32 cellular contexts compared by ENCODE assay signal in the genomic region with DNA sequence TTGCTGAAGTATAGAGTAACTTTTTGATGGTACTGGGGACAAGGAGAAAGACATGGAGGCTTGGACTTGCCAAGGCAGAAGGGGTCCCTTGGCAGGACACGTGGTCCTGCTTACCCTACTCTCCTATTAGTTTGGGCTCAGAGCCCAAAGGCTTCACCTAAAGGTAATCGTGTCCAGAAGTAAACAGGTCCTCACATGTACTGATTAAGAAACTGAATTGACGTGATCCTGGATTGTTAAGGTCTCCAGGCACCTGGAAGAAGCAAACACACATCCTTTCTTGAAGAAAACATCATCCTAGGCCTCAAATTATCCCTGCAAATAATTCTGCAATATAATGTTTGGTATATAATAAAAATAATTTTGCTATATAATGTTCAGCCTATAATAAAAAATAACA.
"Had no signal": no experiment of that assay in that cellular context is flagged by ENCODE, and none has a peak within 500 bp of the region (broad histone marks: within the 10 kb centered on the region; RNA-seq: fewer than 3 reads in every experiment).

No MANE protein-coding gene starts in this region.

- H3K27me3 Mint-ChIP-seq: activated CD4-positive, alpha-beta T cell treated with anti-CD3 and anti-CD28 coated beads for 36 hours; activated CD4-positive, alpha-beta T cell treated with anti-CD3 and anti-CD28 coated beads, Interleukin-2, amount 10 ng/mL, durations not matched to agents 7 days and 5 days; activated naive CD4-positive, alpha-beta T cell treated with anti-CD3 and anti-CD28 coated beads, Interleukin-2, amount 10 ng/mL, durations not matched to agents 7 days and 5 days; activated naive CD8-positive, alpha-beta T cell; activated naive CD8-positive, alpha-beta T cell treated with anti-CD3 and anti-CD28 coated beads, Interleukin-2, amount 50 U/mL, for 24 hours; brain had no signal

- ATAC-seq: activated CD4-positive, alpha-beta T cell treated with anti-CD3 and anti-CD28 coated beads for 36 hours; activated CD4-positive, CD25-positive, alpha-beta regulatory T cell treated with anti-CD3 and anti-CD28 coated beads, Interleukin-2, amount 50 U/mL, for 24 hours; activated naive CD8-positive, alpha-beta T cell treated with anti-CD3 and anti-CD28 coated beads, Interleukin-2, amount 50 U/mL, for 24 hours; PC-3 had no signal

- H3K27ac ChIP-seq: cardiac muscle cell, Peyer's patch, SJSA1 had no signal

- H3K36me3 ChIP-seq: Peyer's patch, SJSA1 had no signal

- H3K4me1 Mint-ChIP-seq: activated CD4-positive, alpha-beta T cell treated with anti-CD3 and anti-CD28 coated beads for 36 hours; activated CD4-positive, alpha-beta T cell treated with anti-CD3 and anti-CD28 coated beads, Interleukin-2, amount 10 ng/mL, durations not matched to agents 7 days and 5 days; activated naive CD4-positive, alpha-beta T cell treated with anti-CD3 and anti-CD28 coated beads, Interleukin-2, amount 10 ng/mL, durations not matched to agents 7 days and 5 days had no signal

- H3K9ac ChIP-seq: SK-N-SH had no signal

- H3K27ac Mint-ChIP-seq: activated CD4-positive, alpha-beta T cell treated with anti-CD3 and anti-CD28 coated beads for 36 hours; activated CD4-positive, alpha-beta T cell treated with anti-CD3 and anti-CD28 coated beads, Interleukin-2, amount 10 ng/mL, durations not matched to agents 7 days and 5 days; activated naive CD4-positive, alpha-beta T cell treated with anti-CD3 and anti-CD28 coated beads, Interleukin-2, amount 10 ng/mL, durations not matched to agents 7 days and 5 days; activated naive CD8-positive, alpha-beta T cell; activated naive CD8-positive, alpha-beta T cell treated with anti-CD3 and anti-CD28 coated beads, Interleukin-2, amount 50 U/mL, for 24 hours; brain; T-helper 1 cell treated with Interleukin-12 subunit alpha and Interleukin-12 subunit beta and Interleukin-4 antibody, amounts not matched to agents 30 μg/mL and 1 μg/mL, for 36 hours; T-helper 2 cell treated with Interferon-gamma antibody and Interleukin-4, amounts not matched to agents 5 μg/mL and 100 μg/mL, for 36 hours had no signal

- H3K4me1 ChIP-seq: Peyer's patch had no signal

- H3K4me3 Mint-ChIP-seq: activated CD4-positive, alpha-beta T cell treated with anti-CD3 and anti-CD28 coated beads for 36 hours; activated CD4-positive, alpha-beta T cell treated with anti-CD3 and anti-CD28 coated beads, Interleukin-2, amount 10 ng/mL, durations not matched to agents 7 days and 5 days; activated naive CD4-positive, alpha-beta T cell treated with anti-CD3 and anti-CD28 coated beads, Interleukin-2, amount 10 ng/mL, durations not matched to agents 7 days and 5 days; activated naive CD8-positive, alpha-beta T cell; activated naive CD8-positive, alpha-beta T cell treated with anti-CD3 and anti-CD28 coated beads, Interleukin-2, amount 50 U/mL, for 24 hours; brain; T-helper 1 cell treated with Interleukin-12 subunit alpha and Interleukin-12 subunit beta and Interleukin-4 antibody, amounts not matched to agents 30 μg/mL and 1 μg/mL, for 36 hours; T-helper 2 cell treated with Interferon-gamma antibody and Interleukin-4, amounts not matched to agents 5 μg/mL and 100 μg/mL, for 36 hours had no signal

- DNase-seq: activated CD4-positive, alpha-beta T cell treated with anti-CD3 and anti-CD28 coated beads for 36 hours; activated CD4-positive, alpha-beta T cell treated with anti-CD3 and anti-CD28 coated beads, Interleukin-2, amount 10 ng/mL, durations not matched to agents 7 days and 5 days; activated CD4-positive, alpha-beta T cell treated with anti-CD3 and anti-CD28 coated beads, Interleukin-2, amount 50 U/mL, for 48 hours; activated CD8-positive, alpha-beta memory T cell treated with anti-CD3 and anti-CD28 coated beads, Interleukin-2, amount 50 U/mL, for 4 hours; activated effector memory CD4-positive, alpha-beta T cell treated with Interleukin-2 at 50 U/mL for 16 hours; activated naive CD4-positive, alpha-beta T cell treated with anti-CD3 and anti-CD28 coated beads, Interleukin-2, amount 10 ng/mL, durations not matched to agents 7 days and 5 days; activated naive CD8-positive, alpha-beta T cell treated with anti-CD3 and anti-CD28 coated beads, Interleukin-2, amount 50 U/mL, for 24 hours; activated T-cell treated with anti-CD3 and anti-CD28 coated beads, Interleukin-2, amount 50 U/mL, for 48 hours; anterior cingulate cortex; Kasumi-1; KBM-7; MM.1S; MV-4-11; NCI-H1092; NCI-H1436 treated with DMSO at 0.1 percent for 48 hours; NCI-H1694 treated with DMSO at 0.1 percent for 48 hours; NCI-H2029; NCI-H345; NCI-H524 treated with DMSO at 0.1 percent for 48 hours; NK-92 treated with Interleukin-12 subunit alpha and Interleukin-12 subunit beta, amount 100 ng/mL, for 24 hours; PC-3; Peyer's patch; RPMI8226; SHP77; SK-N-SH had no signal

- H3K9me3 Mint-ChIP-seq: activated CD4-positive, alpha-beta T cell treated with anti-CD3 and anti-CD28 coated beads, Interleukin-2, amount 10 ng/mL, durations not matched to agents 7 days and 5 days; activated naive CD4-positive, alpha-beta T cell treated with anti-CD3 and anti-CD28 coated beads, Interleukin-2, amount 10 ng/mL, durations not matched to agents 7 days and 5 days; activated naive CD8-positive, alpha-beta T cell treated with anti-CD3 and anti-CD28 coated beads, Interleukin-2, amount 50 U/mL, for 24 hours; brain; T-helper 1 cell treated with Interleukin-12 subunit alpha and Interleukin-12 subunit beta and Interleukin-4 antibody, amounts not matched to agents 30 μg/mL and 1 μg/mL, for 36 hours; T-helper 2 cell treated with Interferon-gamma antibody and Interleukin-4, amounts not matched to agents 5 μg/mL and 100 μg/mL, for 36 hours had no signal

- H3K4me3 ChIP-seq: cardiac muscle cell, Peyer's patch, SJSA1 had no signal

- H3K4me2 ChIP-seq: SK-N-SH had no signal

- H3K9me3 ChIP-seq: Peyer's patch, SJSA1, SK-N-SH had no signal

- H3K27me3 ChIP-seq: cardiac muscle cell, Peyer's patch, SJSA1 had no signal
